ENCODE assay signal across 9 cellular contexts in genomic region chr15:92907229-92907628, GRCh38. TPM values are rescaled to one million over a fixed set of nuclear protein-coding genes. Genes with fewer than 3 reads are reported as not detected.
A peak's percentile ranks its signal among the peaks of the same experiment; 100 is the strongest.
DNase-seq lines count a peak whose midpoint lies in the region; ATAC-seq and TF ChIP-seq lines count a peak whose summit lies in the region.
"Had no signal": no experiment of that assay in that cellular context is flagged by ENCODE, and none has a peak within 500 bp of the region (broad histone marks: within the 10 kb centered on the region; RNA-seq: fewer than 3 reads in every experiment).

No MANE protein-coding gene starts in this region.

- TF ChIP-seq CTCF in hepatocyte (IDR thresholded peaks at IDR 0.05; ENCODE audit: poor library complexity) (no peak), GM13976 (IDR thresholded peaks at IDR 0.05; ENCODE audit: borderline replicate concordance, control extremely low read depth, extremely low read depth, insufficient read depth, missing control alignments) (no peak)

- peak overlapping the region; percentile 84 for H3K4me2 ChIP-seq in hepatocyte

- peaks cover 47% of the 10 kb centered on the region for H4K20me1 ChIP-seq in hepatocyte (ENCODE audit: insufficient read depth, poor library complexity, severe bottlenecking)

- ATAC-seq in activated CD8-positive, alpha-beta T cell treated with anti-CD3 and anti-CD28 coated beads, Interleukin-2, amount 10 ng/mL, durations not matched to agents 7 days and 5 days: no peak
- ATAC-seq in stimulated activated naive B cell treated with anti-CD40 and anti-IgM and Interleukin-4, amounts not matched to agents 10 μg/mL and 1 μg/mL and 100 μg/mL, for 72 hours (replicated peaks): no peak
- ATAC-seq in GM21515 (IDR thresholded peaks at IDR 0.05; ENCODE audit: unreplicated experiment) (no peak), HG02970 (IDR thresholded peaks at IDR 0.05; ENCODE audit: low FRiP score, unreplicated experiment) (no peak)

- H3K4me1 ChIP-seq in hepatocyte (ENCODE audit: insufficient read depth): peaks cover 57% of the 10 kb centered on the region

- H3K36me3 ChIP-seq in hepatocyte (replicated peaks; ENCODE audit: insufficient read depth, low read depth): no peaks in the 10 kb centered on the region

- DNase-seq in HT-29 (ENCODE audit: low spot score) (peak; percentile 40), hepatocyte (ENCODE audit: low spot score) (no peak), GM13976 (ENCODE audit: low spot score) (no peak), NCI-H1436 (lab: John Stamatoyannopoulos, UW) (no peak)
- DNase-seq in activated CD8-positive, alpha-beta T cell treated with anti-CD3 and anti-CD28 coated beads, Interleukin-2, amount 10 ng/mL, durations not matched to agents 7 days and 5 days: no peak
- no peak for DNase-seq in stimulated activated naive B cell treated with anti-CD40 and anti-IgM and Interleukin-4, amounts not matched to agents 10 μg/mL and 1 μg/mL and 100 μg/mL, for 72 hours

- H3K27me3 Mint-ChIP-seq in activated CD8-positive, alpha-beta T cell treated with anti-CD3 and anti-CD28 coated beads, Interleukin-2, amount 10 ng/mL, durations not matched to agents 7 days and 5 days (ENCODE audit: low read depth): no peaks in the 10 kb centered on the region
- no peaks in the 10 kb centered on the region for H3K27me3 Mint-ChIP-seq in stimulated activated naive B cell treated with anti-CD40 and anti-IgM and Interleukin-4, amounts not matched to agents 10 μg/mL and 1 μg/mL and 100 μg/mL, for 72 hours

- CTCF ChIA-PET in activated CD8-positive, alpha-beta T cell treated with anti-CD3 and anti-CD28 coated beads, Interleukin-2, amount 10 ng/mL, durations not matched to agents 7 days and 5 days (lab: Charles Lee): interaction anchor here (0.6 to 4.0 kb wide), 15 partner anchors 10 to 110 kb away, joined by 3 to 46 read pairs (median 5); no protein-coding TSS in a partner anchor

- H3K4me3 ChIP-seq in hepatocyte: no peak overlapping the region

- no peaks in the 10 kb centered on the region for H3K9me2 ChIP-seq in hepatocyte (replicated peaks; ENCODE audit: insufficient read depth)

- H3K27ac ChIP-seq in hepatocyte: peak overlapping the region; percentile 94
- H3K27ac ChIP-seq: RWPE1 had no signal

- H2AFZ ChIP-seq in hepatocyte: no peak overlapping the region

- peaks cover 94% of the 10 kb centered on the region for H3K79me2 ChIP-seq in hepatocyte

- H3K4me3 Mint-ChIP-seq in activated CD8-positive, alpha-beta T cell treated with anti-CD3 and anti-CD28 coated beads, Interleukin-2, amount 10 ng/mL, durations not matched to agents 7 days and 5 days: peak overlapping the region; percentile 83
- peak overlapping the region; percentile 52 to 59 for H3K4me3 Mint-ChIP-seq in stimulated activated naive B cell treated with anti-CD40 and anti-IgM and Interleukin-4, amounts not matched to agents 10 μg/mL and 1 μg/mL and 100 μg/mL, for 72 hours

- peaks cover 82% of the 10 kb centered on the region for H3K36me3 Mint-ChIP-seq in activated CD8-positive, alpha-beta T cell treated with anti-CD3 and anti-CD28 coated beads, Interleukin-2, amount 10 ng/mL, durations not matched to agents 7 days and 5 days (ENCODE audit: low read depth)
- H3K36me3 Mint-ChIP-seq in stimulated activated naive B cell treated with anti-CD40 and anti-IgM and Interleukin-4, amounts not matched to agents 10 μg/mL and 1 μg/mL and 100 μg/mL, for 72 hours: peaks cover 54 to 65% of the 10 kb centered on the region in 2 donors

- no peaks in the 10 kb centered on the region for H3K9me3 Mint-ChIP-seq in activated CD8-positive, alpha-beta T cell treated with anti-CD3 and anti-CD28 coated beads, Interleukin-2, amount 10 ng/mL, durations not matched to agents 7 days and 5 days (ENCODE audit: insufficient read depth)
- peaks cover 0 to 7% of the 10 kb centered on the region in 2 donors for H3K9me3 Mint-ChIP-seq in stimulated activated naive B cell treated with anti-CD40 and anti-IgM and Interleukin-4, amounts not matched to agents 10 μg/mL and 1 μg/mL and 100 μg/mL, for 72 hours

- no peaks in the 10 kb centered on the region for H3K9me3 ChIP-seq in hepatocyte (ENCODE audit: low read depth)

- H3K4me1 Mint-ChIP-seq in activated CD8-positive, alpha-beta T cell treated with anti-CD3 and anti-CD28 coated beads, Interleukin-2, amount 10 ng/mL, durations not matched to agents 7 days and 5 days (ENCODE audit: low read depth): peaks cover 76% of the 10 kb centered on the region
- H3K4me1 Mint-ChIP-seq in stimulated activated naive B cell treated with anti-CD40 and anti-IgM and Interleukin-4, amounts not matched to agents 10 μg/mL and 1 μg/mL and 100 μg/mL, for 72 hours: peaks cover 56 to 83% of the 10 kb centered on the region in 2 donors

- in situ Hi-C loops in GM13976 (cut with MboI; ENCODE audit: low sequenced_read_pairs, unreplicated experiment): no loop called here

- H3K27ac Mint-ChIP-seq in activated CD8-positive, alpha-beta T cell treated with anti-CD3 and anti-CD28 coated beads, Interleukin-2, amount 10 ng/mL, durations not matched to agents 7 days and 5 days: peak overlapping the region; percentile 98
- H3K27ac Mint-ChIP-seq in stimulated activated naive B cell treated with anti-CD40 and anti-IgM and Interleukin-4, amounts not matched to agents 10 μg/mL and 1 μg/mL and 100 μg/mL, for 72 hours: peak overlapping the region; percentile 70

- POLR2A ChIA-PET in activated CD8-positive, alpha-beta T cell treated with anti-CD3 and anti-CD28 coated beads, Interleukin-2, amount 10 ng/mL, durations not matched to agents 7 days and 5 days (lab: Charles Lee): interaction anchor here (0.5 to 11.6 kb wide), 13 partner anchors 7 to 110 kb away, joined by 3 to 594 read pairs (median 7); partner anchors contain the start of gene CHD2

- WGBS in hepatocyte (ENCODE audit: low lambda C conversion rate, missing lambda C conversion rate): 68% methylated on average over 1 of the region's 1 CpG

- H3K27me3 ChIP-seq in hepatocyte: no peaks in the 10 kb centered on the region

RNA-seq across cellular contexts. Expression of gene CHD2, which starts 7.1 kb away (rescaled TPM):
- total RNA-seq in HT-29 (2014; rRNA removed; shearing (Covaris generic)): 55.1 and 74.0 TPM in 2 replicates
- 100 to 1,000 TPM; 137 to 144 TPM for total RNA-seq in activated CD8-positive, alpha-beta T cell treated with anti-CD3 and anti-CD28 coated beads, Interleukin-2, amount 10 ng/mL, durations not matched to agents 7 days and 5 days
- total RNA-seq in hepatocyte: 101 and 133 TPM in 2 replicates
- polyA plus RNA-seq in hepatocyte: 49.3 and 68.3 TPM in 2 replicates
